ENCODE assay signal across 19 cellular contexts in genomic region chr1:90417139-90417538, GRCh38.
DNase-seq lines count a peak whose midpoint lies in the region; ATAC-seq and TF ChIP-seq lines count a peak whose summit lies in the region.
"Had no signal": no experiment of that assay in that cellular context is flagged by ENCODE, and none has a peak within 500 bp of the region (broad histone marks: within the 10 kb centered on the region; RNA-seq: fewer than 3 reads in every experiment).

No MANE protein-coding gene starts in this region.

- no peak overlapping the region for H3K4me3 Mint-ChIP-seq in stimulated activated effector memory CD8-positive, alpha-beta T cell treated with anti-CD3 and anti-CD28 coated beads, Interleukin-12 subunit alpha, Interleukin-12 subunit beta, amount 100 ng/mL, for 72 hours
- H3K4me3 Mint-ChIP-seq: CD14-positive monocyte had no signal

- no peak for TF ChIP-seq CTCF in astrocyte of the spinal cord (IDR thresholded peaks at IDR 0.05; ENCODE audit: low read depth, low read length)

- H3K27ac Mint-ChIP-seq in stimulated activated effector memory CD8-positive, alpha-beta T cell treated with anti-CD3 and anti-CD28 coated beads, Interleukin-12 subunit alpha, Interleukin-12 subunit beta, amount 100 ng/mL, for 72 hours: no peak overlapping the region
- H3K27ac Mint-ChIP-seq: CD14-positive monocyte had no signal

- no peak for ATAC-seq in stimulated activated effector memory CD8-positive, alpha-beta T cell treated with anti-CD3 and anti-CD28 coated beads, Interleukin-12 subunit alpha, Interleukin-12 subunit beta, amount 100 ng/mL, for 72 hours
- ATAC-seq: HCT116, Panc1 had no signal

- DNase-seq in EH (ENCODE audit: low read depth) (peak; percentile 11), NCI-H226 (peak; percentile 41), astrocyte of the spinal cord (ENCODE audit: low read depth, low spot score) (peak; percentile 54), iris pigment epithelial cell (ENCODE audit: low read depth) (peak; percentile 8), amygdala (lab: John Stamatoyannopoulos, UW) (no peak), putamen (ENCODE audit: low spot score) (no peak), UCSD-AML1 (lab: John Stamatoyannopoulos, UW; ENCODE audit: unreplicated experiment) (no peak)
- no peak for DNase-seq in stimulated activated effector memory CD8-positive, alpha-beta T cell treated with anti-CD3 and anti-CD28 coated beads, Interleukin-12 subunit alpha, Interleukin-12 subunit beta, amount 100 ng/mL, for 72 hours (ENCODE audit: low spot score in 2 of 2)
- DNase-seq: ACHN, AML-193, COR-L47, GDM1, KBM-7, NCI-H1048, NCI-H524, SHP77 had no signal

- no peaks in the 10 kb centered on the region for H3K9me3 Mint-ChIP-seq in stimulated activated effector memory CD8-positive, alpha-beta T cell treated with anti-CD3 and anti-CD28 coated beads, Interleukin-12 subunit alpha, Interleukin-12 subunit beta, amount 100 ng/mL, for 72 hours

- in situ Hi-C loops in astrocyte of the spinal cord (cut with HindIII; ENCODE audit: low sequenced_read_pairs): no loop called here

- no peaks in the 10 kb centered on the region for H3K4me1 Mint-ChIP-seq in stimulated activated effector memory CD8-positive, alpha-beta T cell treated with anti-CD3 and anti-CD28 coated beads, Interleukin-12 subunit alpha, Interleukin-12 subunit beta, amount 100 ng/mL, for 72 hours
- H3K4me1 Mint-ChIP-seq: CD14-positive monocyte had no signal

- no peaks in the 10 kb centered on the region for H3K36me3 Mint-ChIP-seq in stimulated activated effector memory CD8-positive, alpha-beta T cell treated with anti-CD3 and anti-CD28 coated beads, Interleukin-12 subunit alpha, Interleukin-12 subunit beta, amount 100 ng/mL, for 72 hours
- H3K36me3 Mint-ChIP-seq: CD14-positive monocyte had no signal

- no peak overlapping the region for H3K4me3 ChIP-seq in astrocyte of the spinal cord (ENCODE audit: low read depth, low read length)

Comparison
In these comparisons a context has a peak if more than half of its experiments do, and no peak if none do; other contexts are left out.
1. DNase-seq: peak in EH (single experiment), NCI-H226 (single experiment), astrocyte of the spinal cord (single experiment) and iris pigment epithelial cell (single experiment); none in amygdala (0 of 56), putamen (single experiment), UCSD-AML1 (single experiment) and stimulated activated effector memory CD8-positive, alpha-beta T cell treated with anti-CD3 and anti-CD28 coated beads, Interleukin-12 subunit alpha, Interleukin-12 subunit beta, amount 100 ng/mL, for 72 hours (0 of 2).